ENCODE assay signal across 16 cellular contexts in the genomic region with DNA sequence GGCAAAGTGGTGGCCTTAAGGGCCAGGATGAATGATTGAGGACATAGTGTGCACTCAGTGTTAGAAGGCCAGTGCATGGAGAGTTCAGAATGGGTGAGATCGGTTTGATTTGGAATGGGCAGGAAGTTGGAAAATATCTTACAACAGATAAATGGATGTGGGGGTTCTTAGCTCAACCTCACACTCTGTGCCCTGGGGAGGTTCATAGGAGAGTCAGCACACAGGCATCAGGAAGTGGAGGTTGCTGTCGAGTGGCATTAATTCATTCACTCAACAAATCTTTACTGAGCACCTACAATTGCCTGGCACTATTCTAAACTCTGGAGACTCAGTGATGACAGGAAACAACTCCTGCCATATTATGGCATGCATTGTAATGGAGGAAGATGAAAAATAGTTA.
"Had no signal": no experiment of that assay in that cellular context is flagged by ENCODE, and none has a peak within 500 bp of the region (broad histone marks: within the 10 kb centered on the region; RNA-seq: fewer than 3 reads in every experiment).

No MANE protein-coding gene starts in this region.

- ATAC-seq: activated T-cell treated with anti-CD3 and anti-CD28 coated beads, Interleukin-2, amount 50 U/mL, for 4 hours; left lung; pancreas; right cardiac atrium; upper lobe of right lung had no signal

- H3K4me1 ChIP-seq: adrenal gland, left lung, pancreas, thyroid gland, upper lobe of right lung had no signal

- H3K36me3 ChIP-seq: adrenal gland, left lung, neutrophil, pancreas, thyroid gland, upper lobe of right lung, WERI-Rb-1 had no signal

- H3K27ac ChIP-seq: adrenal gland, coronary artery, left lung, neutrophil, pancreas, thyroid gland, upper lobe of right lung, WERI-Rb-1 had no signal

- H3K9me3 ChIP-seq: adrenal gland, left lung, neutrophil, pancreas, thyroid gland, upper lobe of right lung had no signal

- DNase-seq: activated CD8-positive, alpha-beta memory T cell treated with anti-CD3 and anti-CD28 coated beads, Interleukin-2, amount 50 U/mL, for 4 hours; activated naive CD4-positive, alpha-beta T cell; activated T-cell treated with anti-CD3 and anti-CD28 coated beads, Interleukin-2, amount 50 U/mL, for 4 hours; adrenal gland; left lung; midbrain; pancreas; right cardiac atrium; stimulated activated CD4-positive, alpha-beta T cell treated with anti-CD3 and anti-CD28 coated beads, Interleukin-4, amount 100 ng/mL, for 4 hours; substantia nigra; thyroid gland; upper lobe of right lung; WERI-Rb-1 had no signal

- H3K4me3 ChIP-seq: adrenal gland, coronary artery, left lung, lung, pancreas, thyroid gland, upper lobe of right lung had no signal

- H3K27me3 ChIP-seq: adrenal gland, left lung, neutrophil, pancreas, thyroid gland had no signal
